Comparison of ENCODE assay signal across 18 cellular contexts in the genomic region with DNA sequence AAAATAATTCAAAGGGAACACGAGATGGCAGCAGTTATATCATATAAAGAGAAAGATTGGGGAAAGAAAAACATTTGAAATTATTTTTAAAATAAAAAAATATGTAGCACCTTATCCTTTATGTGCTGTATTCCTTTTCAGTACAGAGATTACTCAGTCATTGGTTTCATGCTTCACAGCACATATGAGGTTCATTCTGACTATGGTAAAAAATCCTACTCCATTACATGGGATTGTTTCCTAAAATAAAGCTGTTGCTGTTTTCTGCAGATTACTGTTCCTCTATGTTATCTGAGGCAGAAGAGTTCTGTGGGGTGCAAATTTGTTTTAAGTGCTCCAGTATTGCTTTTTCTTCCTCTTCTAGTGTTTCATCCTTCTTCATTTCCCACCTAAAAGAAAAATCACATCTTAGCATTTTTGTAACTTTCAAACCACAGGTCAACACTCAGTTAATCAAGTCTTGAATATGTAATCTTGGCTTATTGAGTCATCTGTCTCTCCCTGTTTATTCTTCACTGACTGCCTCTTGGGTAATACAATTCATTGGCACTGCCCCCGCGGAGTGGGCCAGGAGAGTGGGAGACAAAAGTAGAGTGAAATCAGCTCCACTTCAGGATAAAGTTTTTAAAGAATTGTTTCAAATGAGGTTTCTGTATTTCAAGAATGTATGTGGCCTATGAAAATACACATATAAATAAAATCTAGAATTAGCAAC.
DNase-seq lines count a peak whose midpoint lies in the region; ATAC-seq and TF ChIP-seq lines count a peak whose summit lies in the region.
"Had no signal": no experiment of that assay in that cellular context is flagged by ENCODE, and none has a peak within 500 bp of the region (broad histone marks: within the 10 kb centered on the region; RNA-seq: fewer than 3 reads in every experiment).

No MANE protein-coding gene starts in this region.

- no peaks in the 10 kb centered on the region for H3K36me3 Mint-ChIP-seq in activated naive CD4-positive, alpha-beta T cell treated with anti-CD3 and anti-CD28 coated beads, Interleukin-2, amount 10 ng/mL, durations not matched to agents 7 days and 5 days
- H3K36me3 Mint-ChIP-seq: CD14-positive monocyte, IgD-negative memory B cell had no signal

- DNase-seq in DMS114 treated with DMSO at 0.1 percent for 48 hours (lab: John Stamatoyannopoulos, UW; ENCODE audit: unreplicated experiment) (peak; percentile 60), epithelial cell of proximal tubule (ENCODE audit: low read depth) (peak; percentile 51), occipital lobe (lab: John Stamatoyannopoulos, UW) (peak; percentile 8), AG08395 (ENCODE audit: low spot score) (no peak), omental fat pad (ENCODE audit: low spot score) (no peak)
- no peak for DNase-seq in activated CD8-positive, alpha-beta memory T cell treated with anti-CD3 and anti-CD28 coated beads, Interleukin-2, amount 50 U/mL, for 4 hours
- DNase-seq in activated naive CD4-positive, alpha-beta T cell treated with anti-CD3 and anti-CD28 coated beads, Interleukin-2, amount 10 ng/mL, durations not matched to agents 7 days and 5 days = no peak
- DNase-seq: activated gamma-delta T cell treated with Interleukin-2 at 50 U/mL for 16 hours; effector memory CD8-positive, alpha-beta T cell; glutamatergic neuron; left cardiac atrium; NCI-H1105; NCI-H2227 treated with DMSO at 0.1 percent for 48 hours had no signal

- H3K9ac ChIP-seq in HUES48 (ENCODE audit: low read depth, low read length) = no peak overlapping the region

- no peak overlapping the region for H3K4me3 Mint-ChIP-seq in activated naive CD4-positive, alpha-beta T cell treated with anti-CD3 and anti-CD28 coated beads, Interleukin-2, amount 10 ng/mL, durations not matched to agents 7 days and 5 days
- H3K4me3 Mint-ChIP-seq: CD14-positive monocyte; effector memory CD8-positive, alpha-beta T cell; IgD-negative memory B cell had no signal

- ATAC-seq in omental fat pad (ENCODE audit: low FRiP score) = no peak
- ATAC-seq: effector memory CD8-positive, alpha-beta T cell had no signal

- peak overlapping the region; percentile 28 for H3K27ac ChIP-seq in HUES48 (ENCODE audit: low read depth, low read length)
- H3K27ac ChIP-seq: prostate gland, suprapubic skin had no signal

- H3K27ac Mint-ChIP-seq in activated naive CD4-positive, alpha-beta T cell treated with anti-CD3 and anti-CD28 coated beads, Interleukin-2, amount 10 ng/mL, durations not matched to agents 7 days and 5 days = no peak overlapping the region
- H3K27ac Mint-ChIP-seq: CD14-positive monocyte; effector memory CD8-positive, alpha-beta T cell; IgD-negative memory B cell had no signal

- no peaks in the 10 kb centered on the region for H3K27me3 ChIP-seq in HUES48 (ENCODE audit: control insufficient read depth, insufficient read depth, low read length)
- H3K27me3 ChIP-seq: suprapubic skin had no signal

- H3K4me1 ChIP-seq in HUES48 (ENCODE audit: control insufficient read depth, insufficient read depth, low read length) = peaks cover 15% of the 10 kb centered on the region
- H3K4me1 ChIP-seq: prostate gland, suprapubic skin had no signal

- no peaks in the 10 kb centered on the region for H3K4me1 Mint-ChIP-seq in activated naive CD4-positive, alpha-beta T cell treated with anti-CD3 and anti-CD28 coated beads, Interleukin-2, amount 10 ng/mL, durations not matched to agents 7 days and 5 days
- H3K4me1 Mint-ChIP-seq: CD14-positive monocyte, IgD-negative memory B cell had no signal

- CTCF ChIA-PET in activated naive CD4-positive, alpha-beta T cell treated with anti-CD3 and anti-CD28 coated beads, Interleukin-2, amount 10 ng/mL, durations not matched to agents 7 days and 5 days (lab: Charles Lee) = no interaction called here

- no peaks in the 10 kb centered on the region for H3K27me3 Mint-ChIP-seq in activated naive CD4-positive, alpha-beta T cell treated with anti-CD3 and anti-CD28 coated beads, Interleukin-2, amount 10 ng/mL, durations not matched to agents 7 days and 5 days
- H3K27me3 Mint-ChIP-seq: effector memory CD8-positive, alpha-beta T cell; IgD-negative memory B cell had no signal

- no peaks in the 10 kb centered on the region for H3K9me3 Mint-ChIP-seq in activated naive CD4-positive, alpha-beta T cell treated with anti-CD3 and anti-CD28 coated beads, Interleukin-2, amount 10 ng/mL, durations not matched to agents 7 days and 5 days
- H3K9me3 Mint-ChIP-seq: effector memory CD8-positive, alpha-beta T cell had no signal

- H3K9me3 ChIP-seq in HUES48 (ENCODE audit: control insufficient read depth, insufficient read depth, low read length) = no peaks in the 10 kb centered on the region
- H3K9me3 ChIP-seq: prostate gland, suprapubic skin had no signal

- H3K4me3 ChIP-seq in HUES48 (ENCODE audit: low read depth, low read length) (no peak overlapping the region), epithelial cell of proximal tubule (ENCODE audit: low read depth, low read length) (no peak overlapping the region)
- H3K4me3 ChIP-seq: prostate gland, suprapubic skin had no signal

- H3K36me3 ChIP-seq in HUES48 (ENCODE audit: control insufficient read depth, insufficient read depth, low read length) = peaks cover 24% of the 10 kb centered on the region
- H3K36me3 ChIP-seq: prostate gland, suprapubic skin had no signal

- TF ChIP-seq CTCF in epithelial cell of proximal tubule (conservative IDR thresholded peaks at IDR 0.05; ENCODE audit: low read depth, low read length) (no peak), omental fat pad (IDR thresholded peaks at IDR 0.05) (no peak)

Comparison
In these comparisons a context has a peak if more than half of its experiments do, and no peak if none do; other contexts are left out.
1. DNase-seq: peak in DMS114 treated with DMSO at 0.1 percent for 48 hours (single experiment), epithelial cell of proximal tubule (single experiment) and occipital lobe (single experiment); none in activated CD8-positive, alpha-beta memory T cell treated with anti-CD3 and anti-CD28 coated beads, Interleukin-2, amount 50 U/mL, for 4 hours (single experiment), activated naive CD4-positive, alpha-beta T cell treated with anti-CD3 and anti-CD28 coated beads, Interleukin-2, amount 10 ng/mL, durations not matched to agents 7 days and 5 days (single experiment), AG08395 (single experiment) and omental fat pad (single experiment).